8 cellular contexts compared by ENCODE assay signal in genomic region chr3:169765281-169765624, GRCh38. TPM values are rescaled to one million over a fixed set of nuclear protein-coding genes. Genes with fewer than 3 reads are reported as not detected.
DNase-seq lines count a peak whose midpoint lies in the region; ATAC-seq, FAIRE-seq and TF ChIP-seq lines count a peak whose summit lies in the region.

No MANE protein-coding gene starts in this region.

- H3K4me1 ChIP-seq in mucosa of stomach (ENCODE audit: control insufficient read depth, insufficient read depth, low read length): no peaks in the 10 kb centered on the region

- peaks cover 33% of the 10 kb centered on the region for H3K4me1 Mint-ChIP-seq in stimulated activated naive CD8-positive, alpha-beta T cell treated with anti-CD3 and anti-CD28 coated beads, Interleukin-15, Interleukin-2, amounts not matched to agents 100 ng/mL and 50 ng/mL, for 24 hours (ENCODE audit: low read depth)

- no peaks in the 10 kb centered on the region for H3K27me3 Mint-ChIP-seq in stimulated activated naive CD8-positive, alpha-beta T cell treated with anti-CD3 and anti-CD28 coated beads, Interleukin-15, Interleukin-2, amounts not matched to agents 100 ng/mL and 50 ng/mL, for 24 hours

- no peaks in the 10 kb centered on the region for H3K9me3 ChIP-seq in mucosa of stomach (ENCODE audit: control insufficient read depth, low read length)

- H3K27me3 ChIP-seq in bronchial epithelial cell (ENCODE audit: control insufficient read depth, insufficient read depth, low read length) (no peaks in the 10 kb centered on the region), mucosa of stomach (ENCODE audit: control insufficient read depth, insufficient read depth, low read length) (no peaks in the 10 kb centered on the region)

- no peaks in the 10 kb centered on the region for H3K36me3 Mint-ChIP-seq in stimulated activated naive CD8-positive, alpha-beta T cell treated with anti-CD3 and anti-CD28 coated beads, Interleukin-15, Interleukin-2, amounts not matched to agents 100 ng/mL and 50 ng/mL, for 24 hours (ENCODE audit: low read depth)

- no peaks in the 10 kb centered on the region for H3K36me3 ChIP-seq in bronchial epithelial cell (ENCODE audit: control insufficient read depth, insufficient read depth, low read length)
- no peaks in the 10 kb centered on the region for H3K36me3 ChIP-seq in mucosa of stomach (ENCODE audit: control insufficient read depth, insufficient read depth, low read length)

- TF ChIP-seq CTCF in bronchial epithelial cell (IDR thresholded peaks at IDR 0.05; ENCODE audit: insufficient read depth, low read length, severe bottlenecking): no peak

- peak overlapping the region; percentile 93 for H3K9ac ChIP-seq in mucosa of stomach (ENCODE audit: low read length)

- ATAC-seq in stimulated activated naive CD8-positive, alpha-beta T cell treated with anti-CD3 and anti-CD28 coated beads, Interleukin-15, Interleukin-2, amounts not matched to agents 100 U/mL and 50 U/mL, for 24 hours: no peak
- no peak for ATAC-seq in HG02852 (IDR thresholded peaks at IDR 0.05; ENCODE audit: unreplicated experiment)
- no peak for ATAC-seq in HG03520 (IDR thresholded peaks at IDR 0.05; ENCODE audit: unreplicated experiment)

- H3K4me3 ChIP-seq in bronchial epithelial cell (ENCODE audit: low read depth, low read length): peak overlapping the region; percentile 87
- H3K4me3 ChIP-seq in mucosa of stomach (ENCODE audit: low read length): peak overlapping the region; percentile 61

- no peak for DNase-seq in stimulated activated naive CD8-positive, alpha-beta T cell treated with anti-CD3 and anti-CD28 coated beads, Interleukin-15, Interleukin-2, amounts not matched to agents 100 U/mL and 50 U/mL, for 24 hours
- DNase-seq in bronchial epithelial cell (ENCODE audit: low read depth) (no peak), NCI-H510A (lab: John Stamatoyannopoulos, UW) (no peak)
- DNase-seq in stimulated activated CD4-positive, alpha-beta T cell treated with anti-CD3 and anti-CD28 coated beads, Interleukin-15, amount 100 ng/mL, for 24 hours: no peak

- H3K27ac Mint-ChIP-seq in stimulated activated naive CD8-positive, alpha-beta T cell treated with anti-CD3 and anti-CD28 coated beads, Interleukin-15, Interleukin-2, amounts not matched to agents 100 ng/mL and 50 ng/mL, for 24 hours: peak overlapping the region; percentile 87

- FAIRE-seq in bronchial epithelial cell (lab: Jason Lieb, UNC): no peak

- H3K4me3 Mint-ChIP-seq in stimulated activated naive CD8-positive, alpha-beta T cell treated with anti-CD3 and anti-CD28 coated beads, Interleukin-15, Interleukin-2, amounts not matched to agents 100 ng/mL and 50 ng/mL, for 24 hours: peak overlapping the region; percentile 87

- no peaks in the 10 kb centered on the region for H3K9me3 Mint-ChIP-seq in stimulated activated naive CD8-positive, alpha-beta T cell treated with anti-CD3 and anti-CD28 coated beads, Interleukin-15, Interleukin-2, amounts not matched to agents 100 ng/mL and 50 ng/mL, for 24 hours

RNA-seq across cellular contexts. Expression of gene TERC, which starts 0.4 kb away (rescaled TPM):
- total RNA-seq in bronchial epithelial cell: 118 and 346 TPM in 2 replicates

RNA-seq across cellular contexts. Expression of gene ACTRT3, which starts 4.1 kb away (rescaled TPM):
- total RNA-seq in bronchial epithelial cell: 0.64 and 1.1 TPM in 2 replicates

RNA-seq across cellular contexts. Expression of gene MYNN, which starts 7.9 kb away (rescaled TPM):
- total RNA-seq in bronchial epithelial cell: 31.6 TPM in 2 replicates

RNA-seq across cellular contexts. Expression of gene LRRIQ4, which starts 47.4 kb away (rescaled TPM):
- total RNA-seq in bronchial epithelial cell: not detected in 2 replicates

RNA-seq across cellular contexts. Expression of gene LRRC34, which starts 47.5 kb away (rescaled TPM):
- total RNA-seq in bronchial epithelial cell: under 0.01 and 0.38 TPM in 2 replicates
